8 cellular contexts compared by ENCODE assay signal in genomic region chr16:11852092-11852809, GRCh38. TPM values are rescaled to one million over a fixed set of nuclear protein-coding genes. Genes with fewer than 3 reads are reported as not detected.
DNase-seq lines count a peak whose midpoint lies in the region; ATAC-seq and TF ChIP-seq lines count a peak whose summit lies in the region.

No MANE protein-coding gene starts in this region.

- H3K27me3 ChIP-seq in ACC112 (ENCODE audit: insufficient read depth, low read length) (no peaks in the 10 kb centered on the region), layer of hippocampus (ENCODE audit: control insufficient read depth, insufficient read depth, low read length) (no peaks in the 10 kb centered on the region), thymus (ENCODE audit: control insufficient read depth, insufficient read depth) (no peaks in the 10 kb centered on the region)

- H3K36me3 ChIP-seq in ACC112 (ENCODE audit: insufficient read depth, low read length) = peaks cover 18% of the 10 kb centered on the region
- H3K36me3 ChIP-seq in thymus (ENCODE audit: control insufficient read depth, insufficient read depth) = peaks cover 8% of the 10 kb centered on the region

- peaks cover 40% of the 10 kb centered on the region for H3K4me1 Mint-ChIP-seq in HFFc6 (ENCODE audit: low read depth)
- peaks cover 66% of the 10 kb centered on the region for H3K4me1 Mint-ChIP-seq in activated naive CD8-positive, alpha-beta T cell treated with anti-CD3 and anti-CD28 coated beads, Interleukin-2, amount 50 U/mL, for 24 hours

- peak overlapping the region; percentile 90 for H3K27ac Mint-ChIP-seq in HFFc6
- peak overlapping the region; percentile 95 for H3K27ac Mint-ChIP-seq in activated naive CD8-positive, alpha-beta T cell treated with anti-CD3 and anti-CD28 coated beads, Interleukin-2, amount 50 U/mL, for 24 hours

- ATAC-seq in activated naive CD8-positive, alpha-beta T cell treated with anti-CD3 and anti-CD28 coated beads, Interleukin-2, amount 50 U/mL, for 24 hours = no peak
- ATAC-seq in GM18520 (IDR thresholded peaks at IDR 0.05; ENCODE audit: unreplicated experiment) = no peak

- 58% methylated on average over 33 of the region's 33 CpGs for WGBS in thymus

- H3K4me1 ChIP-seq in ACC112 (ENCODE audit: control insufficient read depth, insufficient read depth, low read length, unreplicated experiment) (peaks cover 29% of the 10 kb centered on the region), thymus (ENCODE audit: control insufficient read depth, insufficient read depth, low read length) (peaks cover 18% of the 10 kb centered on the region)

- peak overlapping the region; percentile 78 for H2AFZ ChIP-seq in ACC112 (ENCODE audit: low read length, unreplicated experiment)

- peaks cover 1% of the 10 kb centered on the region; the same call in 1 of the 2 replicates for H3K27me3 Mint-ChIP-seq in HFFc6 (ENCODE audit: insufficient read depth)
- no peaks in the 10 kb centered on the region for H3K27me3 Mint-ChIP-seq in activated naive CD8-positive, alpha-beta T cell treated with anti-CD3 and anti-CD28 coated beads, Interleukin-2, amount 50 U/mL, for 24 hours

- H3K36me3 Mint-ChIP-seq in HFFc6 (ENCODE audit: low read depth) = peaks cover 33% of the 10 kb centered on the region
- H3K36me3 Mint-ChIP-seq in activated naive CD8-positive, alpha-beta T cell treated with anti-CD3 and anti-CD28 coated beads, Interleukin-2, amount 50 U/mL, for 24 hours (ENCODE audit: low read depth) = peaks cover 56% of the 10 kb centered on the region

- H3K79me2 ChIP-seq in ACC112 (ENCODE audit: control insufficient read depth, insufficient read depth, low read length, unreplicated experiment) = peaks cover 84% of the 10 kb centered on the region

- H3K9me3 ChIP-seq in thymus (ENCODE audit: control insufficient read depth) = no peaks in the 10 kb centered on the region

- H3K27ac ChIP-seq in ACC112 (ENCODE audit: low read depth, low read length) = peak overlapping the region; percentile 50
- peak overlapping the region; percentile 86 for H3K27ac ChIP-seq in layer of hippocampus (ENCODE audit: low read depth, low read length)
- H3K27ac ChIP-seq in thymus (ENCODE audit: low read depth) = no peak overlapping the region

- DNase-seq in HFFc6 = no peak
- DNase-seq in activated naive CD8-positive, alpha-beta T cell treated with anti-CD3 and anti-CD28 coated beads, Interleukin-2, amount 50 U/mL, for 24 hours = no peak
- DNase-seq in NCI-H187 (lab: John Stamatoyannopoulos, UW) = no peak
- no peak for DNase-seq in NK-92 (lab: John Stamatoyannopoulos, UW; ENCODE audit: unreplicated experiment)

- H3K4me3 Mint-ChIP-seq in HFFc6 = peak overlapping the region; percentile 99
- peak overlapping the region; percentile 93 for H3K4me3 Mint-ChIP-seq in activated naive CD8-positive, alpha-beta T cell treated with anti-CD3 and anti-CD28 coated beads, Interleukin-2, amount 50 U/mL, for 24 hours

- 0 out of 2 replicates have a peak, but pooled peaks cover 4% of the 10 kb centered on the region for H3K9me3 Mint-ChIP-seq in HFFc6
- no peaks in the 10 kb centered on the region for H3K9me3 Mint-ChIP-seq in activated naive CD8-positive, alpha-beta T cell treated with anti-CD3 and anti-CD28 coated beads, Interleukin-2, amount 50 U/mL, for 24 hours

- H3K4me3 ChIP-seq in ACC112 (ENCODE audit: low read depth, low read length) (peak overlapping the region; percentile 88), thymus (ENCODE audit: low read length) (peak overlapping the region; percentile 89)

- no peak for TF ChIP-seq CTCF in HFFc6 (IDR thresholded peaks at IDR 0.05)

RNA-seq across cellular contexts. Expression of gene RSL1D1, which starts 0.9 kb away (rescaled TPM):
- 100 to 1,000 TPM; 151 to 193 (median 168) TPM for total RNA-seq in HFFc6 (2021; fragmentation: NEBNext Ultra II Directional; extraction: Animal tissue kit (Norgen Biotek cat#: 25700))
- polyA plus RNA-seq in thymus = 107 TPM

RNA-seq across cellular contexts. Expression of gene ZC3H7A, which starts 55.2 kb away (rescaled TPM):
- 10 to 100 TPM; 56.5 to 73.0 (median 63.5) TPM for total RNA-seq in HFFc6 (2021; fragmentation: NEBNext Ultra II Directional; extraction: Animal tissue kit (Norgen Biotek cat#: 25700))
- polyA plus RNA-seq in thymus = 69.4 TPM
